ENCODE assay signal across 1 cellular context in genomic region chr7:17940302-17941170, GRCh38.
TF ChIP-seq lines count a peak whose summit lies in the region.

SNX13 (minus strand) TSS chr7:17940494; CDS start chr7:17940295, 199 bp downstream.

TF ChIP-seq in K562, 482 proteins besides CTCF, POLR2A, EP300 and RAD21 (continued from another document and continues in another):
- TF ChIP-seq ZBTB40 (IDR thresholded peaks at IDR 0.05) (no peak), ZBTB40 (CRISPR knock-in tag; IDR thresholded peaks at IDR 0.05) (no peak), FUS (optimal IDR thresholded peaks at IDR 0.05; ENCODE audit: low read depth, low read length) (peak; percentile 41), MIER1 (IDR thresholded peaks at IDR 0.05; ENCODE audit: low read depth) (no peak), SRF (CRISPR knock-in tag; IDR thresholded peaks at IDR 0.05) (peak in 1 of 2 experiments; percentile 45; a peak in 1 of 4 replicates), MAFF (IDR thresholded peaks at IDR 0.05; ENCODE audit: low read length) (no peak), REST (CRISPR knock-in tag; IDR thresholded peaks at IDR 0.05; ENCODE audit: low read depth) (peak; percentile 38; the same call in 1 of the 2 replicates), PURB (CRISPR knock-in tag; IDR thresholded peaks at IDR 0.05; ENCODE audit: low read depth) (no peak), KAT7 (CRISPR knock-in tag; IDR thresholded peaks at IDR 0.05; ENCODE audit: borderline replicate concordance) (no peak), ZNF76 (CRISPR knock-in tag; IDR thresholded peaks at IDR 0.05; ENCODE audit: borderline replicate concordance) (no peak), IRF2 (CRISPR knock-in tag; IDR thresholded peaks at IDR 0.05) (no peak), ZNF77 (CRISPR knock-in tag; IDR thresholded peaks at IDR 0.05) (no peak), POLR2B (IDR thresholded peaks at IDR 0.05; ENCODE audit: low read depth, partially characterized antibody) (peak; percentile 77), ZNF639 (CRISPR knock-in tag; conservative IDR thresholded peaks at IDR 0.05 in 1 of 2, IDR thresholded peaks at IDR 0.05 in 1 of 2) (no peak), PHB (CRISPR knock-in tag; IDR thresholded peaks at IDR 0.05) (no peak), TCFL5 (CRISPR knock-in tag; conservative IDR thresholded peaks at IDR 0.05) (no peak), ZSCAN29 (IDR thresholded peaks at IDR 0.05) (no peak), TAF1 (IDR thresholded peaks at IDR 0.05; ENCODE audit: control insufficient read depth, extremely low read depth, insufficient read depth, low read length, severe bottlenecking) (peak; percentile 96), CSDE1 (IDR thresholded peaks at IDR 0.05) (no peak), ZEB2 (IDR thresholded peaks at IDR 0.05) (no peak), UBTF (IDR thresholded peaks at IDR 0.05; ENCODE audit: borderline replicate concordance in 1 of 2, low read depth in 2 of 2, low read length in 2 of 2) (peak in 1 of 2 experiments; percentile 67; a peak in 1 of 4 replicates), RBM14 (IDR thresholded peaks at IDR 0.05; ENCODE audit: borderline replicate concordance, insufficient read depth, low read depth, low read length) (no peak), HIVEP1 (CRISPR knock-in tag; IDR thresholded peaks at IDR 0.05) (no peak), RBM25 (IDR thresholded peaks at IDR 0.05; ENCODE audit: low read depth, low read length, severe bottlenecking) (peak; percentile 70), SRSF3 (IDR thresholded peaks at IDR 0.05; ENCODE audit: insufficient read depth, low read length) (no peak), FOXJ3 (CRISPR knock-in tag; IDR thresholded peaks at IDR 0.05) (no peak), ESRRB (CRISPR knock-in tag; IDR thresholded peaks at IDR 0.05; ENCODE audit: borderline replicate concordance) (no peak), ATF2 (CRISPR knock-in tag; IDR thresholded peaks at IDR 0.05) (no peak), NCOA4 (IDR thresholded peaks at IDR 0.05; ENCODE audit: partially characterized antibody) (no peak), DNMT1 (IDR thresholded peaks at IDR 0.05) (no peak), CBX8 (IDR thresholded peaks at IDR 0.05; ENCODE audit: borderline replicate concordance, extremely low read depth, low read depth, low read length, poor library complexity, severe bottlenecking) (no peak), ZBTB17 (CRISPR knock-in tag; IDR thresholded peaks at IDR 0.05) (no peak), TCF7L2 (IDR thresholded peaks at IDR 0.05; ENCODE audit: low read depth, low read length) (no peak), CCNT2 (IDR thresholded peaks at IDR 0.05; ENCODE audit: borderline replicate concordance, extremely low read depth, insufficient read length, low read depth, low read length) (peak; percentile 72), ARID2 (IDR thresholded peaks at IDR 0.05) (no peak), PHF8 (IDR thresholded peaks at IDR 0.05; ENCODE audit: borderline replicate concordance, low read length) (peak; percentile 95; the same call in 1 of the 2 replicates), PHF20 (IDR thresholded peaks at IDR 0.05; ENCODE audit: partially characterized antibody) (peak; percentile 74), ZBTB5 (IDR thresholded peaks at IDR 0.05) (no peak), MYBL2 (IDR thresholded peaks at IDR 0.05; ENCODE audit: low read depth) (no peak), MYBL2 (CRISPR knock-in tag; IDR thresholded peaks at IDR 0.05; ENCODE audit: borderline replicate concordance) (no peak), SMARCA4 (IDR thresholded peaks at IDR 0.05) (0 out of 2 replicates have a peak, but pooled peaks have one; percentile 14), TAF7 (tag; IDR thresholded peaks at IDR 0.05) (peak; percentile 83), GTF2E2 (tag; IDR thresholded peaks at IDR 0.05) (peak; percentile 61; the same call in 1 of the 2 replicates), ZNF695 (CRISPR knock-in tag; IDR thresholded peaks at IDR 0.05) (no peak), PTTG1 (tag; IDR thresholded peaks at IDR 0.05; ENCODE audit: low read depth) (no peak), TCF15 (CRISPR knock-in tag; IDR thresholded peaks at IDR 0.05) (no peak), NFIC (IDR thresholded peaks at IDR 0.05) (no peak)
